Comparison of ENCODE assay signal across 33 cellular contexts in genomic region chr5:77974576-77974975, GRCh38.
"Had no signal": no experiment of that assay in that cellular context is flagged by ENCODE, and none has a peak within 500 bp of the region (broad histone marks: within the 10 kb centered on the region; RNA-seq: fewer than 3 reads in every experiment).

No MANE protein-coding gene starts in this region.

- H3K4me3 ChIP-seq: adrenal gland, ascending aorta, body of pancreas, breast epithelium, cardiac muscle cell had no signal

- DNase-seq: activated effector memory CD4-positive, alpha-beta T cell treated with anti-CD3 and anti-CD28 coated beads, Interleukin-2, amount 50 U/mL, for 16 hours; activated effector memory CD4-positive, alpha-beta T cell treated with Interleukin-2 at 50 U/mL for 16 hours; activated gamma-delta T cell; activated gamma-delta T cell treated with Interleukin-2 at 50 U/mL for 16 hours; activated naive CD4-positive, alpha-beta T cell; activated naive CD4-positive, alpha-beta T cell treated with anti-CD3 and anti-CD28 coated beads for 36 hours; activated naive CD4-positive, alpha-beta T cell treated with anti-CD3 and anti-CD28 coated beads, Interleukin-2, amount 10 ng/mL, durations not matched to agents 7 days and 5 days; activated naive CD4-positive, alpha-beta T cell treated with anti-CD3 and anti-CD28 coated beads, Interleukin-2, amount 50 U/mL, for 16 hours; activated naive CD4-positive, alpha-beta T cell treated with Interleukin-2 at 50 U/mL for 16 hours; activated naive CD8-positive, alpha-beta T cell treated with anti-CD3 and anti-CD28 coated beads for 36 hours; activated naive CD8-positive, alpha-beta T cell treated with anti-CD3 and anti-CD28 coated beads, Interleukin-2, amount 10 ng/mL, durations not matched to agents 7 days and 5 days; activated naive CD8-positive, alpha-beta T cell treated with anti-CD3 and anti-CD28 coated beads, Interleukin-2, amount 50 U/mL, for 24 hours; activated T-cell treated with anti-CD3 and anti-CD28 coated beads, Interleukin-2, amount 50 U/mL, for 4 hours; activated T-cell treated with anti-CD3 and anti-CD28 coated beads, Interleukin-2, amount 50 U/mL, for 48 hours; activated T-cell treated with anti-CD3 and anti-CD28 coated beads, Interleukin-2, amount 50 U/mL, for 72 hours; adrenal gland; amniotic stem cell; amygdala; anterior cingulate cortex; aorta; body of pancreas; brain microvascular endothelial cell; caudate nucleus; central memory CD4-positive, alpha-beta T cell; cerebellar nuclear complex had no signal

- ATAC-seq: activated naive CD4-positive, alpha-beta T cell treated with anti-CD3 and anti-CD28 coated beads, Interleukin-2, amount 50 U/mL, for 72 hours; activated naive CD8-positive, alpha-beta T cell treated with anti-CD3 and anti-CD28 coated beads, Interleukin-2, amount 50 U/mL, for 24 hours; activated T-cell treated with anti-CD3 and anti-CD28 coated beads, Interleukin-2, amount 50 U/mL, for 4 hours; activated T-cell treated with anti-CD3 and anti-CD28 coated beads, Interleukin-2, amount 50 U/mL, for 72 hours; activated T-helper 17 cell treated with anti-CD3 and anti-CD28 coated beads, Interleukin-2, amount 50 U/mL, for 72 hours; body of pancreas had no signal

- H3K36me3 ChIP-seq: adrenal gland, ascending aorta, brain microvascular endothelial cell, breast epithelium, cardiac muscle cell had no signal

- FAIRE-seq: astrocyte, bronchial epithelial cell, colon had no signal

- H3K27me3 ChIP-seq: ascending aorta had no signal

- H3K9me3 ChIP-seq: adrenal gland, ascending aorta, body of pancreas, breast epithelium had no signal

- H3K27ac ChIP-seq: adrenal gland, ascending aorta, body of pancreas, brain microvascular endothelial cell, breast epithelium, cardiac muscle cell had no signal
